Comparison of ENCODE assay signal across 8 cellular contexts in the genomic region with DNA sequence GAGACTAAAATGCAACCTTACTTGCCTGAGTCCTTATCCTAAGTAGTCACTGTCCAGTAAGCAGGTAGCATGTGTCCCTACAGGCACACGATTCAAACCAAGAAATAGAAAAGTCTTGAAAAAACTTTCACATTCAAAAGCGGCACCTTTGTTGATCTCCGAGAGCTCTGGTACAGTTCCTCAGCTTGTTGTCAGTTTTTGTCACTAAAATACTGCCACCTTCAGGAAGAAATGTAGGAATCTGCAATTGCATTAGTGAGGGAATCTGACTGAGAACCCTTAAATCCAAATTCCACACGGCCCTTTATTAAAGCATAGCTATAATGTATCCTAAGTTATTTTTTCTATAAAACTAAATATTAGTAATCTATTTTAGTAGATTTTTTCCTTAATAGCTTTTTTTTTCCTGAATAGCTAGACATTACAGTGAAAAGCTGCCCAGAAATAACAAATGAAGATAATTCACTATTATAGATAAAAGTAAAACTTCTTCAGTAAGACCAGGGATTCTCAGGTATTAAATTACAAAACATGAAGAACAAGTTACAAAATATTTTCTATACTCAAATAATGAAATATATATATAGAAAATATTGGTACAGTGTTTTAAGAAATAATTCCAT. TPM values are rescaled to one million over a fixed set of nuclear protein-coding genes. Genes with fewer than 3 reads are reported as not detected.
DNase-seq lines count a peak whose midpoint lies in the region; ATAC-seq, FAIRE-seq and TF ChIP-seq lines count a peak whose summit lies in the region.

No MANE protein-coding gene starts in this region.

- peak; percentile 93 for FAIRE-seq in A549 (lab: Jason Lieb, UNC)

- peaks cover 5% of the 10 kb centered on the region for H3K4me1 Mint-ChIP-seq in endothelial cell (ENCODE audit: unreplicated experiment)

- CTCF ChIA-PET in A549 (lab: Yijun Ruan, JAX) = interaction anchor here (0.7 to 4.7 kb wide), 44 partner anchors 8 to 223 kb away, joined by 3 to 89 read pairs (median 4); no protein-coding TSS in a partner anchor

- peak; percentile 81 to 91 for ATAC-seq in A549

- H3K27ac Mint-ChIP-seq in endothelial cell (ENCODE audit: unreplicated experiment) = peak overlapping the region; percentile 84

- no peaks in the 10 kb centered on the region for H3K27me3 Mint-ChIP-seq in endothelial cell (ENCODE audit: unreplicated experiment)

- 1% methylated on average over 4 of the region's 4 CpGs for WGBS in A549 (ENCODE audit: missing lambda C conversion rate)

- H3K4me3 ChIP-seq in A549 (peak overlapping the region; percentile 27; the same call in 1 of the 3 replicates), H7 (ENCODE audit: insufficient read depth, low read depth, low read length) (no peak overlapping the region)

- H3K9me3 ChIP-seq in A549 = no peaks in the 10 kb centered on the region

- DNase-seq in A549 (ENCODE audit: low read depth in 1 of 2, low spot score in 1 of 2) (peak in 1 of 2 experiments; percentile 66), GDM1 (lab: John Stamatoyannopoulos, UW) (peak; percentile 50), H7 (peak; percentile 44), SK-MEL-5 (ENCODE audit: low read depth, low spot score) (peak; percentile 88), endothelial cell (ENCODE audit: low spot score) (no peak), myocyte (ENCODE audit: low read depth) (peak; percentile 82), NK-92 (lab: John Stamatoyannopoulos, UW; ENCODE audit: unreplicated experiment) (no peak)

- H3K4me2 ChIP-seq in A549 = peak overlapping the region; percentile 85

- no peaks in the 10 kb centered on the region for H3K4me1 ChIP-seq in A549

- no peak for TF ChIP-seq EP300 in A549 (IDR thresholded peaks at IDR 0.05)

- H3K27me3 ChIP-seq in H7 (ENCODE audit: control insufficient read depth, insufficient read depth, low read length) = no peaks in the 10 kb centered on the region

- no peak for TF ChIP-seq POLR2A in A549 (IDR thresholded peaks at IDR 0.05; ENCODE audit: low read length)

- H3K27ac ChIP-seq in A549 = 0 out of 6 replicates have a peak overlapping the region, but pooled peaks of 1 of the 2 experiments have one; percentile 61

- in situ Hi-C loops in SK-MEL-5 (cut with HindIII; ENCODE audit: low pct_unique_long_range_greater_than_20kb, low sequenced_read_pairs) = no loop called here

- H3K36me3 ChIP-seq in H7 (replicated peaks; ENCODE audit: control insufficient read depth, insufficient read depth, low read length) = no peaks in the 10 kb centered on the region

- TF ChIP-seq CTCF in A549 (IDR thresholded peaks at IDR 0.05) = peak; percentile 80
- TF ChIP-seq CTCF in LNCAP (IDR thresholded peaks at IDR 0.05) = peak; percentile 66
- peak; percentile 60 for TF ChIP-seq CTCF in endothelial cell (IDR thresholded peaks at IDR 0.05; ENCODE audit: unreplicated experiment)

- peak; percentile 66 to 67 for TF ChIP-seq RAD21 in A549 (conservative IDR thresholded peaks at IDR 0.05 in 1 of 2, IDR thresholded peaks at IDR 0.05 in 1 of 2)

- POLR2A ChIA-PET in A549 (lab: Yijun Ruan, JAX) = interaction anchor here (0.7 to 1.9 kb wide), 5 partner anchors 8 to 159 kb away, joined by 3 to 13 read pairs (median 3); no protein-coding TSS in a partner anchor

- H3K4me3 Mint-ChIP-seq in endothelial cell (ENCODE audit: unreplicated experiment) = no peak overlapping the region

- H3K36me3 Mint-ChIP-seq in endothelial cell (ENCODE audit: low read depth, unreplicated experiment) = no peaks in the 10 kb centered on the region

- no peaks in the 10 kb centered on the region for H3K9me3 Mint-ChIP-seq in endothelial cell (ENCODE audit: unreplicated experiment)

TF ChIP-seq in A549, 52 proteins besides CTCF, POLR2A, EP300 and RAD21:
- TF ChIP-seq JUN (IDR thresholded peaks at IDR 0.05) = no peak
- TF ChIP-seq SMC3 (IDR thresholded peaks at IDR 0.05) = peak; percentile 75

RNA-seq across cellular contexts. Expression of a gene that starts 44.0 kb away (rescaled TPM):
- polyA plus RNA-seq in A549 (2011; rRNA removed) (not detected in 2 replicates), A549 (2017; fragmentation: RNase III; extraction: RNeasy Plus Mini Kit Qiagen cat#74134 plus additional on column Dnase treatment) (not detected in 3 replicates)
- not detected in 2 replicates for polyA plus RNA-seq in A549 (2012; cell fraction: cytosol; rRNA removed)
- polyA plus RNA-seq in A549 (2012; cell fraction: nucleus; rRNA removed) = not detected in 2 replicates
- polyA minus RNA-seq in A549 (2011; rRNA and poly(A)+ RNA removed) = not detected in 2 replicates
- not detected in 2 replicates for total RNA-seq in H7 (2014; rRNA removed; shearing (Covaris generic))
- not detected in 2 replicates for total RNA-seq in SK-MEL-5 (2014; rRNA removed; shearing (Covaris generic))
- polyA plus RNA-seq in SK-MEL-5 (2015; cell fraction: cytosol; rRNA removed) = not detected in 2 replicates
- polyA plus RNA-seq in SK-MEL-5 (2015; cell fraction: nucleus; rRNA removed) = not detected in 2 replicates
- total RNA-seq in endothelial cell (ENCODE audit: unreplicated experiment) (not detected), myocyte (not detected in 2 replicates)
- 0.63 TPM for polyA plus RNA-seq in myocyte (2012)

Comparison
In these comparisons a context has a peak if more than half of its experiments do, and no peak if none do; other contexts are left out.
1. DNase-seq: peak in GDM1 (single experiment), H7 (single experiment), SK-MEL-5 (single experiment) and myocyte (single experiment); none in endothelial cell (single experiment) and NK-92 (single experiment).
2. Peak in every context shown above with its lines, with median percentiles within 50 percentile points of each other: CTCF ChIP-seq.